8 cellular contexts compared by ENCODE assay signal in genomic region chr1:162696286-162696862, GRCh38.
DNase-seq lines count a peak whose midpoint lies in the region; ATAC-seq and TF ChIP-seq lines count a peak whose summit lies in the region.

No MANE protein-coding gene starts in this region.

- H3K9me2 ChIP-seq in OCI-LY7 (ENCODE audit: insufficient read depth, low read length), result no peaks in the 10 kb centered on the region

- H4K20me1 ChIP-seq in OCI-LY7 (ENCODE audit: insufficient read depth, low read length), result no peaks in the 10 kb centered on the region

- no peaks in the 10 kb centered on the region for H3K79me2 ChIP-seq in OCI-LY7 (ENCODE audit: insufficient read depth, low read depth, low read length)

- H3K27ac ChIP-seq in testis, result peak overlapping the region in 1 of 2 donors; percentile 59
- no peak overlapping the region for H3K27ac ChIP-seq in OCI-LY7 (ENCODE audit: low read depth, low read length, poor library complexity, severe bottlenecking)

- POLR2A ChIA-PET in OCI-LY7 (lab: Charles Lee), result interaction anchor here (0.7 kb wide), 1 partner anchor 16 kb away, joined by 3 read pairs; no protein-coding TSS in a partner anchor

- TF ChIP-seq CTCF in testis (IDR thresholded peaks at IDR 0.05) (no peak), OCI-LY7 (conservative IDR thresholded peaks at IDR 0.05; ENCODE audit: low read length) (no peak)

- no peak overlapping the region for H2AFZ ChIP-seq in OCI-LY7 (ENCODE audit: low read length)

- ATAC-seq in GM21423 (IDR thresholded peaks at IDR 0.05; ENCODE audit: unreplicated experiment), result no peak

- intact Hi-C loops in testis (cut with DNase I; ENCODE audit: low total_unique reads), result no loop called here
- intact Hi-C loops in OCI-LY7 (cut with micrococcal nuclease; ENCODE audit: unreplicated experiment), result no loop called here

- DNase-seq in Daoy (ENCODE audit: low read depth), result peak; percentile 80
- peak; percentile 87 for DNase-seq in NCI-H345 (lab: John Stamatoyannopoulos, UW)
- peak; percentile 52 for DNase-seq in cerebellar cortex (ENCODE audit: low spot score)
- DNase-seq in kidney tubule cell (ENCODE audit: low spot score), result peak; percentile 40
- DNase-seq in testis, result peak; percentile 75
- no peak for DNase-seq in OCI-LY7 (ENCODE audit: low spot score)
- DNase-seq in KG1 (lab: John Stamatoyannopoulos, UW), result no peak

- BruUV-seq in OCI-LY7 (replicated peaks; lab: Mats Ljungman, UMichigan), result no TSS peak

- CTCF ChIA-PET in OCI-LY7 (lab: Charles Lee; ENCODE audit: unreplicated experiment), result no interaction called here

- H3K9me3 ChIP-seq in testis (no peaks in the 10 kb centered on the region), OCI-LY7 (ENCODE audit: low read length) (no peaks in the 10 kb centered on the region)

- no peaks in the 10 kb centered on the region for H3K27me3 ChIP-seq in testis

- H3K36me3 ChIP-seq in testis (ENCODE audit: low read depth, missing control alignments), result no peaks in the 10 kb centered on the region
- no peaks in the 10 kb centered on the region for H3K36me3 ChIP-seq in OCI-LY7 (ENCODE audit: insufficient read depth, low read length)

- no peak overlapping the region for H3K4me2 ChIP-seq in OCI-LY7 (ENCODE audit: low read length)

- WGBS in testis, 2 donors, result 36 to 49% methylated on average over 5 of the region's 5 CpGs

- peaks cover 7% of the 10 kb centered on the region for H3K4me1 ChIP-seq in testis
- no peaks in the 10 kb centered on the region for H3K4me1 ChIP-seq in OCI-LY7 (ENCODE audit: insufficient read depth, low read length, poor library complexity, severe bottlenecking)

- no peak for TF ChIP-seq POLR2A in testis (IDR thresholded peaks at IDR 0.05)

- no peak overlapping the region for H3K4me3 ChIP-seq in testis
- H3K4me3 ChIP-seq in OCI-LY7 (ENCODE audit: low read depth, low read length, poor library complexity, severe bottlenecking), result no peak overlapping the region

Comparison
In these comparisons a context has a peak if more than half of its experiments do, and no peak if none do; other contexts are left out.
1. DNase-seq: peak in Daoy (single experiment), NCI-H345 (single experiment), cerebellar cortex (single experiment), kidney tubule cell (single experiment) and testis (single experiment); none in OCI-LY7 (single experiment) and KG1 (single experiment).